ENCODE assay signal across 1 cellular context in genomic region chrX:50407976-50408375, GRCh38.
TF ChIP-seq lines count a peak whose summit lies in the region.

No MANE protein-coding gene starts in this region.

TF ChIP-seq in GM23338, 12 proteins besides CTCF, POLR2A, EP300 and RAD21 (continued from another document):
- no peak for TF ChIP-seq ZNF462 (CRISPR knock-in tag; IDR thresholded peaks at IDR 0.05)
- no peak for TF ChIP-seq POLR2AphosphoS5 (IDR thresholded peaks at IDR 0.05; ENCODE audit: low read depth)
- TF ChIP-seq ETS1 (IDR thresholded peaks at IDR 0.05) = no peak
- no peak for TF ChIP-seq STAT1 (IDR thresholded peaks at IDR 0.05; ENCODE audit: unreplicated experiment)
- TF ChIP-seq ZNF114 (CRISPR knock-in tag; IDR thresholded peaks at IDR 0.05) = no peak
- TF ChIP-seq REST (IDR thresholded peaks at IDR 0.05; ENCODE audit: unreplicated experiment) = no peak
- no peak for TF ChIP-seq EZH2 (IDR thresholded peaks at IDR 0.05; ENCODE audit: low read depth, unreplicated experiment)
- no peak for TF ChIP-seq EZH2phosphoT487 (IDR thresholded peaks at IDR 0.05; ENCODE audit: unreplicated experiment)
- no peak for TF ChIP-seq JUNB (IDR thresholded peaks at IDR 0.05; ENCODE audit: unreplicated experiment)
- TF ChIP-seq NANOG (IDR thresholded peaks at IDR 0.05; ENCODE audit: borderline replicate concordance) = no peak
